ENCODE assay signal across 27 cellular contexts in genomic region chr6:141401168-141401567, GRCh38.
DNase-seq lines count a peak whose midpoint lies in the region; ATAC-seq, FAIRE-seq and TF ChIP-seq lines count a peak whose summit lies in the region.
"Had no signal": no experiment of that assay in that cellular context is flagged by ENCODE, and none has a peak within 500 bp of the region (broad histone marks: within the 10 kb centered on the region; RNA-seq: fewer than 3 reads in every experiment).

No MANE protein-coding gene starts in this region.

- FAIRE-seq in RCC 7860 (lab: Jason Lieb, UNC), result no peak
- FAIRE-seq: A549, bronchial epithelial cell, H54, kidney had no signal

- TF ChIP-seq CTCF in choroid plexus epithelial cell (conservative IDR thresholded peaks at IDR 0.05; ENCODE audit: low read depth, low read length), result no peak

- ATAC-seq in stimulated activated naive CD8-positive, alpha-beta T cell treated with anti-CD3 and anti-CD28 coated beads, Interleukin-15, Interleukin-2, amounts not matched to agents 100 U/mL and 50 U/mL, for 24 hours, result no peak
- ATAC-seq: A549, right cardiac atrium had no signal

- H3K4me3 ChIP-seq in choroid plexus epithelial cell (ENCODE audit: low read depth, low read length), result no peak overlapping the region
- H3K4me3 ChIP-seq: A549 had no signal

- DNase-seq in AG08395 (ENCODE audit: low spot score) (peak; percentile 5), NCI-H226 (peak; percentile 50), choroid plexus epithelial cell (ENCODE audit: low read depth) (peak; percentile 14), medulla oblongata (ENCODE audit: extremely low spot score) (peak; percentile 27), NCI-H526 (lab: John Stamatoyannopoulos, UW) (no peak), RCC 7860 (ENCODE audit: low spot score) (no peak)
- DNase-seq in central memory CD4-positive, alpha-beta T cell, result no peak
- DNase-seq in stimulated activated naive CD8-positive, alpha-beta T cell treated with anti-CD3 and anti-CD28 coated beads, Interleukin-15, Interleukin-2, amounts not matched to agents 100 U/mL and 50 U/mL, for 24 hours, result no peak
- DNase-seq: activated CD4-positive, alpha-beta T cell treated with anti-CD3 and anti-CD28 coated beads, Interleukin-2, amount 50 U/mL, for 4 hours; activated CD8-positive, alpha-beta memory T cell treated with anti-CD3 and anti-CD28 coated beads, Interleukin-2, amount 50 U/mL, for 4 hours; activated naive CD8-positive, alpha-beta T cell treated with anti-CD3 and anti-CD28 coated beads, Interleukin-2, amount 10 ng/mL, durations not matched to agents 7 days and 5 days; C1 segment of cervical spinal cord; Calu3; EL; foreskin melanocyte; KBM-7; kidney; NCI-H146; NCI-H69; right cardiac atrium; stimulated activated CD4-positive, alpha-beta T cell treated with anti-CD3 and anti-CD28 coated beads, Interleukin-15, amount 100 ng/mL, for 24 hours; stimulated activated CD8-positive, alpha-beta memory T cell treated with anti-CD3 and anti-CD28 coated beads, Interleukin-4, amount 100 ng/mL, for 48 hours; substantia nigra; T-helper 9 cell had no signal

Comparison
In these comparisons a context has a peak if more than half of its experiments do, and no peak if none do; other contexts are left out.
1. DNase-seq: peak in AG08395 (single experiment), NCI-H226 (single experiment), choroid plexus epithelial cell (single experiment) and medulla oblongata (single experiment); none in NCI-H526 (0 of 2), central memory CD4-positive, alpha-beta T cell (single experiment), RCC 7860 (single experiment) and stimulated activated naive CD8-positive, alpha-beta T cell treated with anti-CD3 and anti-CD28 coated beads, Interleukin-15, Interleukin-2, amounts not matched to agents 100 U/mL and 50 U/mL, for 24 hours (single experiment).